1 cellular context compared by ENCODE assay signal in genomic region chr3:45564172-45564571, GRCh38.
TF ChIP-seq lines count a peak whose summit lies in the region.

No MANE protein-coding gene starts in this region.

TF ChIP-seq in GM12878, 131 proteins besides CTCF, POLR2A, EP300 and RAD21 (continued from another document):
- TF ChIP-seq TCF3 (IDR thresholded peaks at IDR 0.05; ENCODE audit: borderline replicate concordance, insufficient read depth, low read depth, low read length) (0 out of 2 replicates have a peak, but pooled peaks have one; percentile 47), FOXM1 (IDR thresholded peaks at IDR 0.05; ENCODE audit: low read depth, low read length) (no peak)
